8 cellular contexts compared by ENCODE assay signal in the genomic region with DNA sequence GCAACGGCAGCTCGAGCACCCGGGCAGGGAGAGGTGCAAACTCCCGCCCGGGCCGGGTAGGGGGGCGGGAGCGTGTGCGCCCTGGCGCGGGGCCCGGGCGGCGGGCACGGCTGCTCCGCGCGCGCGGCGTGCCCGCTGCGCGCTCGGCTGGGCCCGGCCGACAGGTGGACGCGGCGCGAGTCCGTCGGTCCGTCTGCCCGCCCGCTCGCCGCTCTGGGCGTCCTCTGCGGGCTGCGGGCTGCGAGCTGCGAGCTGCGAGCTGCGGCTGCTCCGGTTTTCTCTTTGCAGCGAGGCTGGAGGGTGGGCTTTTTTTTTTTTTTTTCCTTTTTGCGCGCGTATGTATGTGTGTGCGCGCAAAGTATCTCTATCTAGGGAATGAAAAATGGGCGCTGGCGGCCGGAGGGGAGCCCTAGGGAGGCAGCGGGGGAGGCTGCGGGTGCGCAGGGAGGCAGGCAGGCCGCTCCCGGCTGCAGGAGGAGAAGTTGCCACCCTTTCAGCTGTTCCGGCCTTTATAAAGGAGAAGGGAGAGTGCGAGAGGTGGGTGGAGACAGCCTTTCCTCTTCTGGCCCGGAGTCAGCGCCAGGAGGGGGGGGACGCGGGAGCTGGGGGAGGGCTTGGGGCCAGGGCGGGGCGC. TPM values are rescaled to one million over a fixed set of nuclear protein-coding genes. Genes with fewer than 3 reads are reported as not detected.
A peak's percentile ranks its signal among the peaks of the same experiment; 100 is the strongest.
DNase-seq lines count a peak whose midpoint lies in the region; ATAC-seq, FAIRE-seq and TF ChIP-seq lines count a peak whose summit lies in the region.

A gene (minus strand): TSS at position 487 of the 634 bp plus-strand sequence. CDS start 1,019 bp downstream, outside the sequence.

- H3K36me3 Mint-ChIP-seq in astrocyte (ENCODE audit: low read depth, unreplicated experiment): peaks cover 2% of the 10 kb centered on the region

- FAIRE-seq in astrocyte (lab: Jason Lieb, UNC) (no peak), GM12892 (lab: Jason Lieb, UNC) (no peak)

- H3K9me3 Mint-ChIP-seq in astrocyte (ENCODE audit: unreplicated experiment): no peaks in the 10 kb centered on the region

- H3K4me1 ChIP-seq in BLaER1 treated with 17β-estradiol and CSF1 and Interleukin-3, amounts not matched to agents 10 nM and 100 nM: peaks cover 15 to 39% (median 30%) of the 10 kb centered on the region in 10 experiments; a peak in 18 of 20 replicates
- H3K4me1 ChIP-seq in HUES6 (ENCODE audit: control insufficient read depth, insufficient read depth, low read length): peaks cover 17% of the 10 kb centered on the region
- H3K4me1 ChIP-seq in astrocyte (ENCODE audit: insufficient read depth, low read length): peaks cover 12% of the 10 kb centered on the region
- peaks cover 8% of the 10 kb centered on the region for H3K4me1 ChIP-seq in iPS-18a (ENCODE audit: control insufficient read depth, low read depth, low read length)
- H3K4me1 ChIP-seq in gastrocnemius medialis: peaks cover 33 to 48% of the 10 kb centered on the region in 2 donors

- peaks cover 0 to 4% (median 0%) of the 10 kb centered on the region in 11 experiments; a peak in 1 of 22 replicates for H3K9me3 ChIP-seq in BLaER1 treated with 17β-estradiol and CSF1 and Interleukin-3, amounts not matched to agents 10 nM and 100 nM (replicated peaks in 1 of 11)
- no peaks in the 10 kb centered on the region for H3K9me3 ChIP-seq in HUES6 (ENCODE audit: control insufficient read depth, insufficient read depth, low read depth, low read length)
- no peaks in the 10 kb centered on the region for H3K9me3 ChIP-seq in astrocyte (ENCODE audit: insufficient read depth, low read depth, low read length)
- no peaks in the 10 kb centered on the region for H3K9me3 ChIP-seq in iPS-18a (ENCODE audit: control insufficient read depth, low read depth, low read length)
- H3K9me3 ChIP-seq in gastrocnemius medialis: no peaks in the 10 kb centered on the region

- H3K4me2 ChIP-seq in BLaER1 treated with 17β-estradiol and CSF1 and Interleukin-3, amounts not matched to agents 10 nM and 100 nM: peak within 1 kb of the TSS; percentile 32 to 87 (median 59); a peak in 21 of 22 replicates
- peak within 1 kb of the TSS; percentile 78 for H3K4me2 ChIP-seq in astrocyte (ENCODE audit: low read length)

- peak within 1 kb of the TSS; percentile 41 for H2AFZ ChIP-seq in astrocyte (ENCODE audit: low read depth, low read length)

- no peaks in the 10 kb centered on the region for H3K79me2 ChIP-seq in astrocyte (ENCODE audit: insufficient read depth, low read length)

- no peak for DNase-seq in astrocyte (ENCODE audit: low read depth)
- no peak for DNase-seq in gastrocnemius medialis
- no peak for DNase-seq in activated effector memory CD4-positive, alpha-beta T cell treated with Interleukin-2 at 50 U/mL for 16 hours
- no peak for DNase-seq in GM12892 (ENCODE audit: insufficient read length)

- TF ChIP-seq CTCF in astrocyte (IDR thresholded peaks at IDR 0.05; ENCODE audit: insufficient read depth, low read depth, low read length) (no peak), gastrocnemius medialis (IDR thresholded peaks at IDR 0.05 in 4 of 5, conservative IDR thresholded peaks at IDR 0.05 in 1 of 5) (peak in 1 of 5 experiments; percentile 15)

- peaks cover 14% of the 10 kb centered on the region for H3K27me3 Mint-ChIP-seq in astrocyte (ENCODE audit: low read depth, unreplicated experiment)

- peak; percentile 38 to 41 for TF ChIP-seq POLR2A in gastrocnemius medialis (IDR thresholded peaks at IDR 0.05)
- no peak for TF ChIP-seq POLR2A in GM12892 (IDR thresholded peaks at IDR 0.05; ENCODE audit: low read depth, low read length)

- H3K36me3 ChIP-seq in BLaER1 treated with 17β-estradiol and CSF1 and Interleukin-3, amounts not matched to agents 10 nM and 100 nM: no peaks in the 10 kb centered on the region
- H3K36me3 ChIP-seq in HUES6 (ENCODE audit: control insufficient read depth, insufficient read depth, low read length) (no peaks in the 10 kb centered on the region), astrocyte (ENCODE audit: insufficient read depth, low read length) (no peaks in the 10 kb centered on the region), iPS-18a (ENCODE audit: control insufficient read depth, low read depth, low read length) (no peaks in the 10 kb centered on the region), gastrocnemius medialis (no peaks in the 10 kb centered on the region)

- H3K4me3 ChIP-seq in BLaER1 treated with 17β-estradiol and CSF1 and Interleukin-3, amounts not matched to agents 10 nM and 100 nM: peak within 1 kb of the TSS in 8 of 10 experiments; percentile 5 to 55 (median 32); a peak in 13 of 20 replicates
- H3K4me3 ChIP-seq in HUES6 (ENCODE audit: low read depth, low read length): peak within 1 kb of the TSS; percentile 65
- peak within 1 kb of the TSS; percentile 33 for H3K4me3 ChIP-seq in astrocyte (ENCODE audit: insufficient read depth, low read depth, low read length)
- peak within 1 kb of the TSS; percentile 54 for H3K4me3 ChIP-seq in iPS-18a (ENCODE audit: low read length)
- peak within 1 kb of the TSS; percentile 54 to 83 (median 62) for H3K4me3 ChIP-seq in gastrocnemius medialis

- peaks cover 0 to 94% (median 73%) of the 10 kb centered on the region in 11 experiments; a peak in 18 of 22 replicates for H4K20me1 ChIP-seq in BLaER1 treated with 17β-estradiol and CSF1 and Interleukin-3, amounts not matched to agents 10 nM and 100 nM
- peaks cover 4% of the 10 kb centered on the region for H4K20me1 ChIP-seq in astrocyte (ENCODE audit: insufficient read depth, low read length)

- H3K9ac ChIP-seq in BLaER1 treated with 17β-estradiol and CSF1 and Interleukin-3, amounts not matched to agents 10 nM and 100 nM: no peak within 1 kb of the TSS; a peak in 1 of 22 replicates
- H3K9ac ChIP-seq in HUES6 (ENCODE audit: low read length) (peak within 1 kb of the TSS; percentile 41), astrocyte (ENCODE audit: low read length) (no peak within 1 kb of the TSS), iPS-18a (ENCODE audit: low read length) (no peak within 1 kb of the TSS)

- peak within 1 kb of the TSS; percentile 86 for H3K4me3 Mint-ChIP-seq in astrocyte (ENCODE audit: unreplicated experiment)

- H3K27ac Mint-ChIP-seq in astrocyte (ENCODE audit: unreplicated experiment): no peak within 1 kb of the TSS

- peaks cover 97 to 100% (median 99%) of the 10 kb centered on the region in 11 experiments for H3K27me3 ChIP-seq in BLaER1 treated with 17β-estradiol and CSF1 and Interleukin-3, amounts not matched to agents 10 nM and 100 nM
- H3K27me3 ChIP-seq in HUES6 (ENCODE audit: control insufficient read depth, insufficient read depth, low read length) (peaks cover 93% of the 10 kb centered on the region), astrocyte (ENCODE audit: insufficient read depth, low read length) (peaks cover 45% of the 10 kb centered on the region), iPS-18a (ENCODE audit: control insufficient read depth, insufficient read depth, low read length) (peaks cover 92% of the 10 kb centered on the region), gastrocnemius medialis (no peaks in the 10 kb centered on the region)

- no peak within 1 kb of the TSS for H3K27ac ChIP-seq in BLaER1 treated with 17β-estradiol and CSF1 and Interleukin-3, amounts not matched to agents 10 nM and 100 nM
- H3K27ac ChIP-seq in HUES6 (ENCODE audit: low read depth, low read length) (no peak within 1 kb of the TSS), astrocyte (ENCODE audit: low read depth, low read length) (no peak within 1 kb of the TSS), iPS-18a (ENCODE audit: low read length) (no peak within 1 kb of the TSS), gastrocnemius medialis (peak within 1 kb of the TSS; percentile 91 to 97 (median 92))

- in situ Hi-C loops in gastrocnemius medialis (cut with MboI; ENCODE audit: low sequenced_read_pairs in 4 of 4): no loop called here

- ATAC-seq in gastrocnemius medialis (peak in 1 of 2 donors; percentile 25), GM21360 (IDR thresholded peaks at IDR 0.05; ENCODE audit: unreplicated experiment) (no peak)

- peaks cover 16% of the 10 kb centered on the region for H3K4me1 Mint-ChIP-seq in astrocyte (ENCODE audit: low read depth, unreplicated experiment)

- intact Hi-C loops in gastrocnemius medialis (cut with DNase I; ENCODE audit: low total_unique reads): loop anchor here (2.0 kb wide), 2 partner anchors 38 to 72 kb away; no protein-coding TSS in a partner anchor

RNA-seq across cellular contexts. Expression of the gene that starts here (rescaled TPM):
- total RNA-seq in astrocyte: 17.0 and 27.3 TPM in 2 replicates
- 10 to 100 TPM in 1 of 4 donors, 1 to 10 TPM in 3; 6.0 to 20.0 (median 8.9) TPM for total RNA-seq in gastrocnemius medialis
- 0.64 TPM for polyA plus RNA-seq in GM12892 (2012; ENCODE audit: missing spikeins)

Comparison
In these comparisons a context has a peak if more than half of its experiments do, and no peak if none do; other contexts are left out.
1. H3K27ac ChIP-seq: peak in gastrocnemius medialis (4 of 4); none in BLaER1 treated with 17β-estradiol and CSF1 and Interleukin-3, amounts not matched to agents 10 nM and 100 nM (0 of 11), HUES6 (single experiment), astrocyte (single experiment) and iPS-18a (single experiment).
2. Peak in every context shown above with its lines, with median percentiles within 50 percentile points of each other: H3K4me3 ChIP-seq.